9 cellular contexts compared by ENCODE assay signal in the genomic region with DNA sequence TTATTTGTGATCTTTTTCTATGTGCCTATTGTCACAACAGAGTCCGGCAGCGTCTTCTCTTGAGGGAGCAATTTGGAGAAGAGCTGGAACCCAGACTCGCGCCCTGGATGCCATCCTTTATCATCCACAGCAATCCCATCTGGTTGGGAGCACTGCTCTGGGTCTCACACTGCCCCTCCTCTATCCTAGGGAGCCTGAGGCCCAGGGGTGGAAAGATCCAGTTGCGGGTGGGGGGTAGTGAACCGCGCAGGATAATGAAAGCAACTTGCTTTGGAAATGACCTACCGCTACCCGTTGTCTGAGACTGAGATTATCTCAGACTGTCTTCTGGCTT. TPM values are rescaled to one million over a fixed set of nuclear protein-coding genes. Genes with fewer than 3 reads are reported as not detected.
DNase-seq lines count a peak whose midpoint lies in the region; ATAC-seq and TF ChIP-seq lines count a peak whose summit lies in the region.
"Had no signal": no experiment of that assay in that cellular context is flagged by ENCODE, and none has a peak within 500 bp of the region (broad histone marks: within the 10 kb centered on the region; RNA-seq: fewer than 3 reads in every experiment).

No MANE protein-coding gene starts in this region.

- intact Hi-C loops in dorsolateral prefrontal cortex (cut with DNase I), result loop anchor here (1.0 to 10.0 kb wide), 2 partner anchors 19 to 724 kb away; partner anchors contain the start of gene TPRKB (in 1 of the 2)

- peaks cover 31% of the 10 kb centered on the region for H3K79me2 ChIP-seq in MM.1S (ENCODE audit: low read length)

- peaks cover 56 to 72% of the 10 kb centered on the region in 2 donors for H3K4me1 Mint-ChIP-seq in natural killer cell treated with Interleukin-12 subunit alpha and Interleukin-12 subunit beta and Interleukin-15 and Interleukin-18, amount 100 ng/mL, for 72 hours (ENCODE audit: low read depth in 2 of 2)

- peak overlapping the region; percentile 81 for H3K27ac ChIP-seq in C4-2B
- peak overlapping the region; percentile 2; the same call in 1 of the 2 replicates for H3K27ac ChIP-seq in MM.1S (ENCODE audit: low read length)
- peak overlapping the region in 52 of 59 donors; percentile 19 to 98 (median 78) for H3K27ac ChIP-seq in dorsolateral prefrontal cortex

- ATAC-seq in natural killer cell treated with Interleukin-12 subunit alpha and Interleukin-12 subunit beta and Interleukin-15 and Interleukin-18, amount 100 ng/mL, for 72 hours, result no peak
- ATAC-seq in GM19035 (IDR thresholded peaks at IDR 0.05; ENCODE audit: unreplicated experiment) (no peak), GM21619 (IDR thresholded peaks at IDR 0.05; ENCODE audit: unreplicated experiment) (no peak)

- H3K27me3 ChIP-seq in MM.1S (replicated peaks; ENCODE audit: insufficient read depth, low read length) (no peaks in the 10 kb centered on the region), dorsolateral prefrontal cortex (no peaks in the 10 kb centered on the region)

- TF ChIP-seq CTCF in C4-2B (conservative IDR thresholded peaks at IDR 0.05), result no peak
- TF ChIP-seq CTCF in MM.1S (IDR thresholded peaks at IDR 0.05; ENCODE audit: low read length), result no peak
- no peak for TF ChIP-seq CTCF in dorsolateral prefrontal cortex (IDR thresholded peaks at IDR 0.05 in 54 of 56, conservative IDR thresholded peaks at IDR 0.05 in 2 of 56; ENCODE audit: low read depth in 1 of 56, partially characterized antibody in 56 of 56)

- H3K9me3 ChIP-seq in MM.1S (replicated peaks; ENCODE audit: insufficient read depth, low read length), result no peaks in the 10 kb centered on the region

- H3K27me3 Mint-ChIP-seq in natural killer cell treated with Interleukin-12 subunit alpha and Interleukin-12 subunit beta and Interleukin-15 and Interleukin-18, amount 100 ng/mL, for 72 hours, result no peaks in the 10 kb centered on the region

- H3F3A ChIP-seq in MM.1S (ENCODE audit: insufficient read depth, low read length), result peaks cover 13% of the 10 kb centered on the region; the same call in 1 of the 2 replicates

- H3K9me2 ChIP-seq in MM.1S (replicated peaks; ENCODE audit: insufficient read depth, low read length), result no peaks in the 10 kb centered on the region

- H3K4me1 ChIP-seq in MM.1S (ENCODE audit: low read length), result peaks cover 16% of the 10 kb centered on the region

- H3K9me3 Mint-ChIP-seq in natural killer cell treated with Interleukin-12 subunit alpha and Interleukin-12 subunit beta and Interleukin-15 and Interleukin-18, amount 100 ng/mL, for 72 hours, result no peaks in the 10 kb centered on the region

- no peak overlapping the region for H2AFZ ChIP-seq in MM.1S (ENCODE audit: low read length)

- H3K36me3 ChIP-seq in MM.1S (replicated peaks; ENCODE audit: insufficient read depth, low read length), result no peaks in the 10 kb centered on the region

- H3K27ac Mint-ChIP-seq in natural killer cell treated with Interleukin-12 subunit alpha and Interleukin-12 subunit beta and Interleukin-15 and Interleukin-18, amount 100 ng/mL, for 72 hours, result peak overlapping the region; percentile 91 to 98

- DNase-seq in MM.1S (no peak), dorsolateral prefrontal cortex (no peak), epidermal melanocyte (ENCODE audit: insufficient read length, low spot score) (no peak), NCI-H446 treated with DMSO at 0.1 percent for 48 hours (lab: John Stamatoyannopoulos, UW) (no peak)
- no peak for DNase-seq in natural killer cell treated with Interleukin-12 subunit alpha and Interleukin-12 subunit beta and Interleukin-15 and Interleukin-18, amount 100 ng/mL, for 72 hours (ENCODE audit: low spot score)
- DNase-seq: effector CD8-positive, alpha-beta T cell had no signal

- no peaks in the 10 kb centered on the region for H4K20me1 ChIP-seq in MM.1S (ENCODE audit: insufficient read depth, low read length)

- H3K4me3 ChIP-seq in MM.1S (ENCODE audit: low read length) (peak overlapping the region; percentile 69), dorsolateral prefrontal cortex (peak overlapping the region; percentile 58 to 96 (median 79))

- peak overlapping the region; percentile 57 for H3K9ac ChIP-seq in MM.1S (ENCODE audit: low read length)

- peaks cover 5% of the 10 kb centered on the region for H3K36me3 Mint-ChIP-seq in natural killer cell treated with Interleukin-12 subunit alpha and Interleukin-12 subunit beta and Interleukin-15 and Interleukin-18, amount 100 ng/mL, for 72 hours

- peak overlapping the region; percentile 98 for H3K4me3 Mint-ChIP-seq in natural killer cell treated with Interleukin-12 subunit alpha and Interleukin-12 subunit beta and Interleukin-15 and Interleukin-18, amount 100 ng/mL, for 72 hours

- peak overlapping the region; percentile 77 for H3K4me2 ChIP-seq in MM.1S (ENCODE audit: low read depth, low read length)

RNA-seq across cellular contexts. Expression of gene WBP1, which starts 0.7 kb away (rescaled TPM):
- 100 to 1,000 TPM in 5 of 120 experiments, 10 to 100 TPM in 115; 55.2 to 111 (median 78.3) TPM for total RNA-seq in dorsolateral prefrontal cortex
- total RNA-seq in natural killer cell treated with Interleukin-12 subunit alpha and Interleukin-12 subunit beta and Interleukin-15 and Interleukin-18, amount 100 ng/mL, for 72 hours, result 10 to 100 TPM; 28.6 to 48.0 TPM

RNA-seq across cellular contexts. Expression of gene INO80B, which starts 4.0 kb away (rescaled TPM):
- 10 to 100 TPM; 28.3 to 66.9 (median 46.9) TPM for total RNA-seq in dorsolateral prefrontal cortex
- total RNA-seq in natural killer cell treated with Interleukin-12 subunit alpha and Interleukin-12 subunit beta and Interleukin-15 and Interleukin-18, amount 100 ng/mL, for 72 hours, result 10 to 100 TPM; 42.3 to 45.6 TPM

RNA-seq across cellular contexts. Expression of gene MOGS, which starts 6.3 kb away (rescaled TPM):
- 10 to 100 TPM; 17.1 to 37.7 (median 27.5) TPM for total RNA-seq in dorsolateral prefrontal cortex
- 100 to 1,000 TPM in 1 of 2 donors, 10 to 100 TPM in 1; 97.9 to 111 TPM for total RNA-seq in natural killer cell treated with Interleukin-12 subunit alpha and Interleukin-12 subunit beta and Interleukin-15 and Interleukin-18, amount 100 ng/mL, for 72 hours

RNA-seq across cellular contexts. Expression of gene MRPL53, which starts 13.6 kb away (rescaled TPM):
- 10 to 100 TPM; 24.1 to 59.2 (median 43.8) TPM for total RNA-seq in dorsolateral prefrontal cortex
- total RNA-seq in natural killer cell treated with Interleukin-12 subunit alpha and Interleukin-12 subunit beta and Interleukin-15 and Interleukin-18, amount 100 ng/mL, for 72 hours, result 100 to 1,000 TPM in 1 of 2 donors, 10 to 100 TPM in 1; 94.5 to 111 TPM

RNA-seq across cellular contexts. Expression of gene RTKN, which starts 17.2 kb away (rescaled TPM):
- total RNA-seq in dorsolateral prefrontal cortex, result 100 to 1,000 TPM in 39 of 120 experiments, 10 to 100 TPM in 81; 17.0 to 289 (median 84.0) TPM
- total RNA-seq in natural killer cell treated with Interleukin-12 subunit alpha and Interleukin-12 subunit beta and Interleukin-15 and Interleukin-18, amount 100 ng/mL, for 72 hours, result 10 to 100 TPM in 1 of 2 donors, 1 to 10 TPM in 1; 4.6 to 11.6 TPM

Comparison
In these comparisons a context has a peak if more than half of its experiments do, and no peak if none do; other contexts are left out.
1. H3K27ac ChIP-seq: peak in every context shown above with its lines; median percentile 81 in C4-2B; 78 in dorsolateral prefrontal cortex; 2 in MM.1S.